In genomic region chr14:67705211-67705610, GRCh38 we compare ENCODE assay signal across 2 cellular contexts.
TF ChIP-seq lines count a peak whose summit lies in the region.

No MANE protein-coding gene starts in this region.

TF ChIP-seq in A549, 52 proteins besides CTCF, POLR2A, EP300 and RAD21:
- no peak for TF ChIP-seq ATOH8 (CRISPR knock-in tag; IDR thresholded peaks at IDR 0.05; ENCODE audit: low read depth)
TF ChIP-seq in A549: peak in this region for 0.

TF ChIP-seq in K562, 482 proteins besides CTCF, POLR2A, EP300 and RAD21:
- peak; percentile 67 for TF ChIP-seq NFIC (IDR thresholded peaks at IDR 0.05)
- no peak for TF ChIP-seq ZNF253 (CRISPR knock-in tag; conservative IDR thresholded peaks at IDR 0.05)
